ENCODE assay signal across 9 cellular contexts in the genomic region with DNA sequence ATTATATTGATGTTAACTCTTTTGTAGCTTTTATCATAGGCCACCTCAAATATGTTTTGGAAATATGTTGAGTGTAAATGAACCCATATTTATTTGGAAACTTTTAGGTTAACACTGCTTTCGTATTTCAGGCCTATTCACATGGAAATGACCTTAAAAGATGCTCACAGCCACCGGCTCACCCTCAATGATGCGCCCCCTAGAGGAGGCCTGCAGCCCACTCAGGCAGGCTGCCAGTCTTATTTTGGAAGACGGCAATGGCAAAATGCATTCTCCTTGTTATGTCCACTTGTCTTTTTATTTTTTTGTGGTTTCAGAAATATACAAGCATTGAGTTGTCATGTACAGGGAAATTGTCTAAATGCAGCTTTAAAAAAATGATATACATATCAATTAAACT.
A peak's percentile ranks its signal among the peaks of the same experiment; 100 is the strongest.
DNase-seq lines count a peak whose midpoint lies in the region; ATAC-seq, FAIRE-seq and TF ChIP-seq lines count a peak whose summit lies in the region.
"Had no signal": no experiment of that assay in that cellular context is flagged by ENCODE, and none has a peak within 500 bp of the region (broad histone marks: within the 10 kb centered on the region; RNA-seq: fewer than 3 reads in every experiment).

No MANE protein-coding gene starts in this region.

- no peak overlapping the region for H4K5ac ChIP-seq in H1 (ENCODE audit: insufficient read length, low read depth, low read length)

- H3K4me2 ChIP-seq in MM.1S (ENCODE audit: low read depth, low read length) (no peak overlapping the region), H1 (ENCODE audit: insufficient read depth in 1 of 2, low read depth in 2 of 2, low read length in 2 of 2) (no peak overlapping the region)

- H3K4ac ChIP-seq in H1 (replicated peaks; ENCODE audit: insufficient read length, low read depth, low read length): no peak overlapping the region

- H3K9me2 ChIP-seq in MM.1S (replicated peaks; ENCODE audit: insufficient read depth, low read length): no peaks in the 10 kb centered on the region

- H2BK20ac ChIP-seq in H1 (ENCODE audit: low read length): no peak overlapping the region

- no peak overlapping the region for H4K91ac ChIP-seq in H1 (replicated peaks; ENCODE audit: insufficient read length, low read length)

- no peak overlapping the region for H3K18ac ChIP-seq in H1 (ENCODE audit: extremely low read depth, low read length)

- no peak overlapping the region for H3K56ac ChIP-seq in H1 (replicated peaks; ENCODE audit: insufficient read length, low read depth, low read length)

- DNase-seq in cardiac muscle cell (ENCODE audit: low read depth in 1 of 2, low spot score in 1 of 2) (peak in 1 of 2 donors; percentile 29), left cardiac atrium (no peak), MM.1S (no peak), H1 (ENCODE audit: low read depth in 1 of 2, low spot score in 2 of 2) (peak in 1 of 2 experiments; percentile 78), upper lobe of right lung (no peak), NCI-H1436 treated with DMSO at 0.1 percent for 48 hours (lab: John Stamatoyannopoulos, UW) (no peak)
- DNase-seq in stimulated activated CD4-positive, alpha-beta T cell treated with anti-CD3 and anti-CD28 coated beads, Interleukin-1b, Interleukin-23, amount 100 ng/mL, for 48 hours: no peak
- DNase-seq: SHP77 had no signal

- no peaks in the 10 kb centered on the region for H3K27me3 ChIP-seq in cardiac muscle cell
- no peaks in the 10 kb centered on the region for H3K27me3 ChIP-seq in MM.1S (replicated peaks; ENCODE audit: insufficient read depth, low read length)
- no peaks in the 10 kb centered on the region for H3K27me3 ChIP-seq in H1 (replicated peaks in 1 of 4; ENCODE audit: control insufficient read depth in 3 of 4, extremely low read depth in 1 of 4, insufficient read depth in 3 of 4, low read length in 3 of 4)
- no peaks in the 10 kb centered on the region for H3K27me3 ChIP-seq in upper lobe of right lung

- intact Hi-C loops in left cardiac atrium (cut with DNase I) (no loop called here), upper lobe of right lung (cut with DNase I) (no loop called here)

- H3K9ac ChIP-seq in MM.1S (ENCODE audit: low read length) (no peak overlapping the region), H1 (replicated peaks in 1 of 4; ENCODE audit: extremely low read depth in 1 of 4, low read depth in 3 of 4, low read length in 3 of 4) (no peak overlapping the region)

- no peaks in the 10 kb centered on the region for H3K79me2 ChIP-seq in MM.1S (ENCODE audit: low read length)
- H3K79me2 ChIP-seq in H1 (ENCODE audit: control insufficient read depth in 1 of 2, insufficient read depth in 2 of 2, low read length in 2 of 2): no peaks in the 10 kb centered on the region

- POLR2A ChIA-PET in H1 (lab: Charles Lee; ENCODE audit: partially characterized antibody): no interaction called here

- H2AFZ ChIP-seq in MM.1S (ENCODE audit: low read length): no peak overlapping the region
- H2AFZ ChIP-seq in H1 (ENCODE audit: low read length): no peak overlapping the region

- TF ChIP-seq RAD21 in H1 (IDR thresholded peaks at IDR 0.05 in 1 of 2, conservative IDR thresholded peaks at IDR 0.05 in 1 of 2; ENCODE audit: low read depth in 2 of 2, low read length in 2 of 2): peak; percentile 57 to 69

- ATAC-seq in left cardiac atrium: no peak
- ATAC-seq in upper lobe of right lung: no peak
- ATAC-seq in esophagus mucosa: no peak

- H3K14ac ChIP-seq in H1 (ENCODE audit: insufficient read length): no peak overlapping the region

- no peaks in the 10 kb centered on the region for H3K79me1 ChIP-seq in H1 (ENCODE audit: low read depth, low read length)

- H2BK15ac ChIP-seq in H1 (ENCODE audit: low read length): no peak overlapping the region

- H3K4me1 ChIP-seq in cardiac muscle cell (ENCODE audit: low read depth) (peaks cover 18% of the 10 kb centered on the region), MM.1S (ENCODE audit: low read length) (no peaks in the 10 kb centered on the region), H1 (replicated peaks in 1 of 4; ENCODE audit: control insufficient read depth in 3 of 4, insufficient read depth in 4 of 4, low read length in 3 of 4) (no peaks in the 10 kb centered on the region), upper lobe of right lung (peaks cover 4% of the 10 kb centered on the region)

- no peak overlapping the region for H4K8ac ChIP-seq in H1 (ENCODE audit: extremely low read depth, insufficient read depth, low read length)

- H2BK5ac ChIP-seq in H1 (ENCODE audit: low read depth, low read length): no peak overlapping the region

- TF ChIP-seq CTCF in cardiac muscle cell (IDR thresholded peaks at IDR 0.05; ENCODE audit: low read depth, low read length): peak; percentile 47
- peak; percentile 20; the same call in 1 of the 2 replicates for TF ChIP-seq CTCF in MM.1S (IDR thresholded peaks at IDR 0.05; ENCODE audit: low read length)
- peak; percentile 68 to 91 (median 89) for TF ChIP-seq CTCF in H1 (IDR thresholded peaks at IDR 0.05; ENCODE audit: control extremely low read depth in 1 of 3, insufficient read depth in 1 of 3, low read depth in 1 of 3, low read length in 3 of 3)
- peak; percentile 26 for TF ChIP-seq CTCF in upper lobe of right lung (IDR thresholded peaks at IDR 0.05)

- no peaks in the 10 kb centered on the region for H3K36me3 ChIP-seq in cardiac muscle cell
- no peaks in the 10 kb centered on the region for H3K36me3 ChIP-seq in MM.1S (replicated peaks; ENCODE audit: insufficient read depth, low read length)
- no peaks in the 10 kb centered on the region for H3K36me3 ChIP-seq in H1 (ENCODE audit: control insufficient read depth in 2 of 4, insufficient read depth in 4 of 4, low read length in 3 of 4)
- no peaks in the 10 kb centered on the region for H3K36me3 ChIP-seq in upper lobe of right lung

- H2BK12ac ChIP-seq in H1 (ENCODE audit: low read depth, low read length): no peak overlapping the region

- CTCF ChIA-PET in H1 (lab: Charles Lee; ENCODE audit: partially characterized antibody): interaction anchor here (0.8 to 2.1 kb wide), 18 partner anchors 12 to 590 kb away, joined by 3 to 19 read pairs (median 4); no protein-coding TSS in a partner anchor

- no peak overlapping the region for H3K23ac ChIP-seq in H1 (ENCODE audit: insufficient read length)

- H3K9me3 ChIP-seq in cardiac muscle cell (ENCODE audit: low read depth) (no peaks in the 10 kb centered on the region), MM.1S (replicated peaks; ENCODE audit: insufficient read depth, low read length) (no peaks in the 10 kb centered on the region), H1 (ENCODE audit: insufficient read depth in 2 of 2, low read depth in 1 of 2, low read length in 1 of 2) (no peaks in the 10 kb centered on the region), upper lobe of right lung (no peaks in the 10 kb centered on the region)

- H4K20me1 ChIP-seq in MM.1S (ENCODE audit: insufficient read depth, low read length) (no peaks in the 10 kb centered on the region), H1 (replicated peaks in 1 of 2; ENCODE audit: control insufficient read depth in 1 of 2, insufficient read depth in 2 of 2, low read length in 2 of 2) (no peaks in the 10 kb centered on the region)

- TF ChIP-seq EP300 in H1 (IDR thresholded peaks at IDR 0.05; ENCODE audit: borderline replicate concordance in 1 of 2, low read depth in 2 of 2, low read length in 2 of 2): no peak

- H3K4me3 ChIP-seq in cardiac muscle cell (no peak overlapping the region), MM.1S (ENCODE audit: low read length) (no peak overlapping the region), H1 (ENCODE audit: extremely low read depth in 1 of 4, insufficient read depth in 2 of 4, low read depth in 3 of 4, low read length in 4 of 4) (no peak overlapping the region), upper lobe of right lung (no peak overlapping the region)

- peak; percentile 90 for FAIRE-seq in H1 (lab: Jason Lieb, UNC)

- WGBS in H1 (ENCODE audit: extremely low coverage in 1 of 2, insufficient coverage in 1 of 2, insufficient read length in 1 of 2, insufficient replicate concordance in 2 of 2, low coverage in 1 of 2, low lambda C conversion rate in 2 of 2, missing lambda C conversion rate in 1 of 2), 2 experiments: 26% methylated on average over 4 of the region's 4 CpGs; no CpG with 5 or more reads in 1 of the 2 experiments

- H3K27ac ChIP-seq in cardiac muscle cell (no peak overlapping the region), MM.1S (ENCODE audit: low read length) (no peak overlapping the region), H1 (ENCODE audit: low read depth, low read length) (no peak overlapping the region), upper lobe of right lung (no peak overlapping the region)

- no peaks in the 10 kb centered on the region for H3K23me2 ChIP-seq in H1 (ENCODE audit: low read depth, low read length)

- no peak overlapping the region for H2AK5ac ChIP-seq in H1 (ENCODE audit: low read depth, low read length)

- TF ChIP-seq POLR2A in H1 (IDR thresholded peaks at IDR 0.05; ENCODE audit: control extremely low read depth in 1 of 2, low read depth in 2 of 2, low read length in 2 of 2): no peak

- H3F3A ChIP-seq in MM.1S (ENCODE audit: insufficient read depth, low read length): no peaks in the 10 kb centered on the region

- no peak overlapping the region for H2BK120ac ChIP-seq in H1 (replicated peaks; ENCODE audit: low read depth, low read length)

TF ChIP-seq in H1, 55 proteins besides CTCF, POLR2A, EP300 and RAD21:
- TF ChIP-seq CHD1 (IDR thresholded peaks at IDR 0.05; ENCODE audit: low read depth, low read length) (no peak), CHD2 (IDR thresholded peaks at IDR 0.05; ENCODE audit: low read length) (no peak), SP4 (IDR thresholded peaks at IDR 0.05; ENCODE audit: low read length) (no peak), JUN (IDR thresholded peaks at IDR 0.05; ENCODE audit: low read depth, low read length) (no peak), TAF7 (optimal IDR thresholded peaks at IDR 0.05; ENCODE audit: borderline replicate concordance, low read depth, low read length) (no peak), PHF8 (conservative IDR thresholded peaks at IDR 0.05; ENCODE audit: low read depth, low read length) (no peak), ASH2L (IDR thresholded peaks at IDR 0.05; ENCODE audit: low read length) (no peak), HDAC6 (IDR thresholded peaks at IDR 0.05; ENCODE audit: low read depth, low read length) (no peak), TEAD4 (IDR thresholded peaks at IDR 0.05; ENCODE audit: low read depth, low read length) (no peak)

Comparison
In these comparisons a context has a peak if more than half of its experiments do, and no peak if none do; other contexts are left out.
1. CTCF ChIP-seq: peak in every context shown above with its lines; median percentile 89 in H1; 47 in cardiac muscle cell; 26 in upper lobe of right lung; 20 in MM.1S.